34 cellular contexts compared by ENCODE assay signal in genomic region chr4:98796986-98797385, GRCh38.
"Had no signal": no experiment of that assay in that cellular context is flagged by ENCODE, and none has a peak within 500 bp of the region (broad histone marks: within the 10 kb centered on the region; RNA-seq: fewer than 3 reads in every experiment).

No MANE protein-coding gene starts in this region.

- H3K27me3 ChIP-seq: adrenal gland, body of pancreas, brain microvascular endothelial cell, breast epithelium had no signal

- H3K27me3 Mint-ChIP-seq: activated CD4-positive, alpha-beta memory T cell treated with anti-CD3 and anti-CD28 coated beads for 36 hours; activated CD8-positive, alpha-beta T cell treated with anti-CD3 and anti-CD28 coated beads for 36 hours; activated naive CD8-positive, alpha-beta T cell treated with anti-CD3 and anti-CD28 coated beads for 36 hours; activated T-cell treated with anti-CD3 and anti-CD28 coated beads, Interleukin-2, amount 50 U/mL, for 24 hours; activated T-helper 17 cell treated with anti-CD3 and anti-CD28 coated beads, Interleukin-2, amount 50 U/mL, for 72 hours had no signal

- H3K36me3 Mint-ChIP-seq: activated CD4-positive, alpha-beta memory T cell treated with anti-CD3 and anti-CD28 coated beads for 36 hours; activated naive CD4-positive, alpha-beta T cell treated with anti-CD3 and anti-CD28 coated beads, Interleukin-2, amount 50 U/mL, for 72 hours; activated naive CD8-positive, alpha-beta T cell treated with anti-CD3 and anti-CD28 coated beads for 36 hours had no signal

- H3K4me3 Mint-ChIP-seq: activated B cell treated with CpG ODN at 0.5 μM for 24 hours; activated CD4-positive, alpha-beta memory T cell treated with anti-CD3 and anti-CD28 coated beads for 36 hours; activated CD4-positive, alpha-beta T cell treated with anti-CD3 and anti-CD28 coated beads, Interleukin-2, amount 10 ng/mL, durations not matched to agents 24 days and 14 days; activated CD8-positive, alpha-beta T cell treated with anti-CD3 and anti-CD28 coated beads for 36 hours; activated naive CD4-positive, alpha-beta T cell treated with anti-CD3 and anti-CD28 coated beads for 36 hours; activated naive CD8-positive, alpha-beta T cell treated with anti-CD3 and anti-CD28 coated beads for 36 hours; activated T-cell treated with anti-CD3 and anti-CD28 coated beads, Interleukin-2, amount 50 U/mL, for 24 hours; activated T-helper 1 cell treated with anti-CD3 and anti-CD28 coated beads, Interleukin-12 subunit alpha, Interleukin-12 subunit beta, Interleukin-2, Interleukin-4 antibody, amounts not matched to agents 30 ng/mL and 10 ng/mL and 1 ng/mL, durations not matched to agents 14 hours and 24 hours and 36 hours; activated T-helper 17 cell treated with anti-CD3 and anti-CD28 coated beads, Interleukin-2, amount 50 U/mL, for 72 hours; T-helper 1 cell treated with Interleukin-12 subunit alpha and Interleukin-12 subunit beta and Interleukin-4 antibody, amounts not matched to agents 30 μg/mL and 1 μg/mL, for 36 hours; T-helper 2 cell treated with Interferon-gamma antibody and Interleukin-4, amounts not matched to agents 5 μg/mL and 100 μg/mL, for 36 hours had no signal

- H3K36me3 ChIP-seq: adrenal gland, brain microvascular endothelial cell, breast epithelium had no signal

- H3K4me1 ChIP-seq: adrenal gland, body of pancreas, breast epithelium had no signal

- DNase-seq: activated B cell treated with CpG ODN at 0.5 μM for 24 hours; activated CD4-positive, alpha-beta memory T cell treated with anti-CD3 and anti-CD28 coated beads for 36 hours; activated CD4-positive, alpha-beta T cell treated with anti-CD3 and anti-CD28 coated beads for 4 hours; activated CD4-positive, alpha-beta T cell treated with anti-CD3 and anti-CD28 coated beads, Interleukin-2, amount 10 ng/mL, durations not matched to agents 24 days and 14 days; activated CD4-positive, alpha-beta T cell treated with anti-CD3 and anti-CD28 coated beads, Interleukin-2, amount 50 U/mL, for 1 hour; activated CD4-positive, alpha-beta T cell treated with anti-CD3 and anti-CD28 coated beads, Interleukin-2, amount 50 U/mL, for 4 hours; activated CD4-positive, CD25-positive, alpha-beta regulatory T cell treated with anti-CD3 and anti-CD28 coated beads, Interleukin-2, amount 50 U/mL, for 72 hours; activated CD8-positive, alpha-beta memory T cell treated with anti-CD3 and anti-CD28 coated beads, Interleukin-2, amount 50 U/mL, for 4 hours; activated CD8-positive, alpha-beta T cell treated with anti-CD3 and anti-CD28 coated beads for 36 hours; activated effector memory CD4-positive, alpha-beta T cell treated with anti-CD3 and anti-CD28 coated beads, Interleukin-2, amount 50 U/mL, for 16 hours; activated gamma-delta T cell treated with Interleukin-2 at 50 U/mL for 16 hours; activated naive CD4-positive, alpha-beta T cell; activated naive CD4-positive, alpha-beta T cell treated with anti-CD3 and anti-CD28 coated beads for 36 hours; activated naive CD4-positive, alpha-beta T cell treated with anti-CD3 and anti-CD28 coated beads, Interleukin-2, amount 50 U/mL, for 16 hours; activated naive CD8-positive, alpha-beta T cell treated with anti-CD3 and anti-CD28 coated beads for 36 hours; activated T-cell treated with anti-CD3 and anti-CD28 coated beads for 4 hours; activated T-cell treated with anti-CD3 and anti-CD28 coated beads, Interleukin-2, amount 50 U/mL, for 24 hours; activated T-cell treated with anti-CD3 and anti-CD28 coated beads, Interleukin-2, amount 50 U/mL, for 48 hours; adrenal gland; amniotic stem cell; aorta; body of pancreas; brain microvascular endothelial cell; central memory CD4-positive, alpha-beta T cell; T-helper 1 cell; T-helper 2 cell; T-helper 9 cell had no signal

- H3K9me3 ChIP-seq: adrenal gland, body of pancreas, breast epithelium had no signal

- H3K27ac Mint-ChIP-seq: activated B cell treated with CpG ODN at 0.5 μM for 24 hours; activated CD4-positive, alpha-beta memory T cell treated with anti-CD3 and anti-CD28 coated beads for 36 hours; activated CD4-positive, alpha-beta T cell treated with anti-CD3 and anti-CD28 coated beads, Interleukin-2, amount 10 ng/mL, durations not matched to agents 24 days and 14 days; activated CD8-positive, alpha-beta T cell treated with anti-CD3 and anti-CD28 coated beads for 36 hours; activated naive CD4-positive, alpha-beta T cell treated with anti-CD3 and anti-CD28 coated beads for 36 hours; activated naive CD4-positive, alpha-beta T cell treated with anti-CD3 and anti-CD28 coated beads, Interleukin-2, amount 50 U/mL, for 72 hours; activated naive CD8-positive, alpha-beta T cell treated with anti-CD3 and anti-CD28 coated beads for 36 hours; activated T-cell treated with anti-CD3 and anti-CD28 coated beads, Interleukin-2, amount 50 U/mL, for 24 hours; activated T-helper 1 cell treated with anti-CD3 and anti-CD28 coated beads, Interleukin-12 subunit alpha, Interleukin-12 subunit beta, Interleukin-2, Interleukin-4 antibody, amounts not matched to agents 30 ng/mL and 10 ng/mL and 1 ng/mL, durations not matched to agents 14 hours and 24 hours and 36 hours; activated T-helper 17 cell treated with anti-CD3 and anti-CD28 coated beads, Interleukin-2, amount 50 U/mL, for 72 hours; T-helper 1 cell treated with Interleukin-12 subunit alpha and Interleukin-12 subunit beta and Interleukin-4 antibody, amounts not matched to agents 30 μg/mL and 1 μg/mL, for 36 hours; T-helper 2 cell treated with Interferon-gamma antibody and Interleukin-4, amounts not matched to agents 5 μg/mL and 100 μg/mL, for 36 hours had no signal

- H3K4me3 ChIP-seq: adrenal gland, body of pancreas, breast epithelium had no signal

- H3K4me1 Mint-ChIP-seq: activated B cell treated with CpG ODN at 0.5 μM for 24 hours had no signal

- H3K27ac ChIP-seq: adrenal gland, body of pancreas, brain microvascular endothelial cell, breast epithelium, VCaP had no signal

- H3K9me3 Mint-ChIP-seq: activated B cell treated with CpG ODN at 0.5 μM for 24 hours; activated CD4-positive, alpha-beta memory T cell treated with anti-CD3 and anti-CD28 coated beads for 36 hours; activated CD8-positive, alpha-beta T cell treated with anti-CD3 and anti-CD28 coated beads for 36 hours; activated naive CD4-positive, alpha-beta T cell treated with anti-CD3 and anti-CD28 coated beads for 36 hours; activated naive CD8-positive, alpha-beta T cell treated with anti-CD3 and anti-CD28 coated beads for 36 hours; activated T-cell treated with anti-CD3 and anti-CD28 coated beads, Interleukin-2, amount 50 U/mL, for 24 hours; activated T-helper 1 cell treated with anti-CD3 and anti-CD28 coated beads, Interleukin-12 subunit alpha, Interleukin-12 subunit beta, Interleukin-2, Interleukin-4 antibody, amounts not matched to agents 30 ng/mL and 10 ng/mL and 1 ng/mL, durations not matched to agents 14 hours and 24 hours and 36 hours; activated T-helper 17 cell treated with anti-CD3 and anti-CD28 coated beads, Interleukin-2, amount 50 U/mL, for 72 hours; T-helper 2 cell treated with Interferon-gamma antibody and Interleukin-4, amounts not matched to agents 5 μg/mL and 100 μg/mL, for 36 hours had no signal
